In genomic region chr15:25850154-25851111, GRCh38 we compare ENCODE assay signal across 8 cellular contexts. TPM values are rescaled to one million over a fixed set of nuclear protein-coding genes. Genes with fewer than 3 reads are reported as not detected.
DNase-seq lines count a peak whose midpoint lies in the region; ATAC-seq lines count a peak whose summit lies in the region.

No MANE protein-coding gene starts in this region.

- H3K4me3 ChIP-seq in BLaER1 = peak overlapping the region; percentile 56
- peak overlapping the region; percentile 7 to 24 for H3K4me3 ChIP-seq in esophagus (ENCODE audit: low read depth in 1 of 2, low read length in 2 of 2)
- peak overlapping the region; percentile 46 to 78 (median 54) for H3K4me3 ChIP-seq in subcutaneous abdominal adipose tissue (ENCODE audit: low read depth in 1 of 5, low read length in 5 of 5)

- peak overlapping the region; percentile 66 for H3K27ac ChIP-seq in BLaER1
- peak overlapping the region; percentile 84 to 90 for H3K27ac ChIP-seq in esophagus (ENCODE audit: low read depth in 2 of 2, low read length in 1 of 2)
- H3K27ac ChIP-seq in subcutaneous abdominal adipose tissue (ENCODE audit: low read depth, low read length) = peak overlapping the region; percentile 93

- H3K36me3 ChIP-seq in BLaER1 (no peaks in the 10 kb centered on the region; the same call in 1 of the 2 replicates), esophagus (ENCODE audit: control insufficient read depth in 2 of 2, insufficient read depth in 2 of 2, low read length in 1 of 2) (no peaks in the 10 kb centered on the region), subcutaneous abdominal adipose tissue (ENCODE audit: control insufficient read depth in 5 of 5, insufficient read depth in 5 of 5, low read length in 5 of 5) (no peaks in the 10 kb centered on the region)

- H3K36me3 Mint-ChIP-seq in naive B cell = no peaks in the 10 kb centered on the region

- ATAC-seq in GM21528 (IDR thresholded peaks at IDR 0.05; ENCODE audit: low FRiP score, unreplicated experiment) = peak; percentile 83
- ATAC-seq in naive B cell (ENCODE audit: low read depth in 2 of 2) = peak; percentile 87 to 89

- H3K9ac ChIP-seq in BLaER1 = peak overlapping the region; percentile 72
- H3K9ac ChIP-seq in subcutaneous abdominal adipose tissue (ENCODE audit: low read length in 5 of 5) = peak overlapping the region; percentile 44 to 83 (median 51)

- peaks cover 59% of the 10 kb centered on the region for H4K20me1 ChIP-seq in BLaER1

- peaks cover 4 to 10% (median 6%) of the 10 kb centered on the region in 3 donors for H3K27me3 Mint-ChIP-seq in naive B cell

- peak overlapping the region in 4 of 6 donors; percentile 80 to 96 (median 90) for H3K27ac Mint-ChIP-seq in naive B cell

- peak overlapping the region; percentile 34 to 91 (median 88) for H3K4me3 Mint-ChIP-seq in naive B cell

- H3K4me1 ChIP-seq in BLaER1 (peaks cover 88% of the 10 kb centered on the region), esophagus (ENCODE audit: control insufficient read depth in 2 of 2, insufficient read depth in 2 of 2, low read length in 1 of 2) (peaks cover 6 to 9% of the 10 kb centered on the region in 2 donors), subcutaneous abdominal adipose tissue (ENCODE audit: control insufficient read depth in 5 of 5, insufficient read depth in 5 of 5, low read length in 5 of 5) (peaks cover 5 to 54% (median 40%) of the 10 kb centered on the region in 5 donors)

- in situ Hi-C loops in KBM-7 (cut with MboI; ENCODE audit: low pct_unique_long_range_greater_than_20kb, low sequenced_read_pairs) = no loop called here

- peaks cover 0 to 1% (median 0%) of the 10 kb centered on the region in 7 donors for H3K9me3 Mint-ChIP-seq in naive B cell

- H3K27me3 ChIP-seq in BLaER1 (no peaks in the 10 kb centered on the region), esophagus (ENCODE audit: control insufficient read depth in 1 of 2, insufficient read depth in 2 of 2, low read length in 2 of 2) (no peaks in the 10 kb centered on the region), subcutaneous abdominal adipose tissue (ENCODE audit: control insufficient read depth in 5 of 5, insufficient read depth in 4 of 5, low read length in 5 of 5) (no peaks in the 10 kb centered on the region)

- H3K4me2 ChIP-seq in BLaER1 = peak overlapping the region; percentile 88

- peak; percentile 80 for DNase-seq in KBM-7
- peak; percentile 37 for DNase-seq in activated CD8-positive, alpha-beta memory T cell treated with anti-CD3 and anti-CD28 coated beads, Interleukin-2, amount 50 U/mL, for 24 hours (ENCODE audit: extremely low read depth)
- DNase-seq in naive B cell = peak; percentile 71
- no peak for DNase-seq in superior temporal gyrus (ENCODE audit: extremely low spot score)

- H3K4me1 Mint-ChIP-seq in naive B cell = peaks cover 52 to 74% (median 56%) of the 10 kb centered on the region in 3 donors

- 6 to 9% methylated on average over 33 to 36 of the region's 36 CpGs for WGBS in esophagus, 2 donors

- H3K9me3 ChIP-seq in BLaER1 (no peaks in the 10 kb centered on the region), esophagus (ENCODE audit: control insufficient read depth in 2 of 2, insufficient read depth in 1 of 2, low read depth in 1 of 2, low read length in 1 of 2) (no peaks in the 10 kb centered on the region), subcutaneous abdominal adipose tissue (ENCODE audit: control insufficient read depth in 5 of 5, low read length in 5 of 5) (no peaks in the 10 kb centered on the region)

RNA-seq across cellular contexts. Expression of gene ATP10A, which starts 12.7 kb away (rescaled TPM):
- polyA plus RNA-seq in esophagus = under 1 TPM; 0.79 to 0.86 TPM
- polyA plus RNA-seq in naive B cell (ENCODE audit: low read depth in 6 of 6) = under 1 TPM in 2 of 6 donors, not detected in 4; 0.14 to 0.15 TPM
